In the genomic region with DNA sequence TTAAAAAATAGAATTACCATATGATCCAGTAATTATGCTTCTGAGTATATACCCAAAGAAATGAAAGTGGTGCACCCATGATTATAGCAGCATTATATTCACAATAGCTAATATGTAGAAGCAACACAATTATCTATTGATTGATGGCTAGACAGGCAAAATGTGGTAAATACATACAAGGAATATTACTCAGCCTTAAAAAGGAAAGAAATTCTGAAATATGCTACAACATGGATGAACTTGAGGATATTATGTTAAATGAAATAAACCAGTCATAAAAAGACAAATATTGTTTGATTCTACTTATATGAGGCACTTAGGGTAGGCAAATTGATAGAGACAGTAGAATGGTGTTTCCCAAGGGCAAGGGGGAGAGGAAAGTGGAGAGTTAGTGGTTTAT, we compare ENCODE assay signal across 25 cellular contexts.
"Had no signal": no experiment of that assay in that cellular context is flagged by ENCODE, and none has a peak within 500 bp of the region (broad histone marks: within the 10 kb centered on the region; RNA-seq: fewer than 3 reads in every experiment).

No MANE protein-coding gene starts in this region.

- H3K4me1 ChIP-seq: suprapubic skin, testis, thyroid gland, upper lobe of left lung, uterus had no signal

- FAIRE-seq: urothelium cell line had no signal

- DNase-seq: stimulated activated CD4-positive, alpha-beta T cell treated with anti-CD3 and anti-CD28 coated beads, Interleukin-2, amount 100 ng/mL, for 48 hours; stimulated activated CD4-positive, alpha-beta T cell treated with anti-CD3 and anti-CD28 coated beads, Interleukin-4, amount 100 ng/mL, for 1 hour; stimulated activated CD4-positive, alpha-beta T cell treated with anti-CD3 and anti-CD28 coated beads, Interleukin-4, amount 100 ng/mL, for 24 hours; stimulated activated CD4-positive, alpha-beta T cell treated with anti-CD3 and anti-CD28 coated beads, Interleukin-4, amount 100 ng/mL, for 4 hours; stimulated activated CD8-positive, alpha-beta memory T cell treated with anti-CD3 and anti-CD28 coated beads, Interleukin-4, amount 100 ng/mL, for 48 hours; stimulated activated naive B cell treated with anti-CD40 and anti-IgM and Interleukin-4, amounts not matched to agents 10 μg/mL and 1 μg/mL and 100 μg/mL, for 72 hours; stimulated activated naive CD4-positive, alpha-beta T cell; stimulated activated naive CD4-positive, alpha-beta T cell treated with Interleukin-2 at 50 U/mL for 16 hours; stimulated activated naive CD8-positive, alpha-beta T cell treated with anti-CD3 and anti-CD28 coated beads, Interleukin-15, amount 100 ng/mL, for 72 hours; stimulated activated naive CD8-positive, alpha-beta T cell treated with anti-CD3 and anti-CD28 coated beads, Interleukin-15, Interleukin-2, amounts not matched to agents 100 U/mL and 50 U/mL, for 24 hours; stomach; substantia nigra; testis; thyroid gland; tibial artery; transverse colon; trophoblast cell; upper lobe of left lung; upper lobe of right lung; uterus had no signal

- H3K36me3 ChIP-seq: stomach, suprapubic skin, thoracic aorta, thyroid gland, tibial artery, tibial nerve, transverse colon, upper lobe of left lung, upper lobe of right lung, uterus, vagina had no signal

- H3K9me3 ChIP-seq: stomach, suprapubic skin, testis, thoracic aorta, thyroid gland, tibial artery, tibial nerve, transverse colon, upper lobe of left lung, upper lobe of right lung, uterus, vagina had no signal

- H3K4me3 ChIP-seq: stomach, suprapubic skin, testis, thoracic aorta, thyroid gland, tibial artery, tibial nerve, transverse colon, upper lobe of left lung, upper lobe of right lung, uterus, vagina had no signal

- H3K27ac ChIP-seq: stomach, suprapubic skin, testis, thoracic aorta, thyroid gland, tibial artery, tibial nerve, transverse colon, upper lobe of left lung, upper lobe of right lung, uterus, vagina had no signal
